ENCODE assay signal across 8 cellular contexts in genomic region chr19:44748426-44749254, GRCh38. TPM values are rescaled to one million over a fixed set of nuclear protein-coding genes. Genes with fewer than 3 reads are reported as not detected.
A peak's percentile ranks its signal among the peaks of the same experiment; 100 is the strongest.
DNase-seq lines count a peak whose midpoint lies in the region; ATAC-seq, FAIRE-seq and TF ChIP-seq lines count a peak whose summit lies in the region.

Gene BCL3 (plus strand): TSS chr19:44748708. CDS start chr19:44748791, 83 bp downstream.

- no peaks in the 10 kb centered on the region for H3K9me3 ChIP-seq in DND-41 (ENCODE audit: insufficient read depth, low read length, severe bottlenecking)
- no peaks in the 10 kb centered on the region for H3K9me3 ChIP-seq in Panc1 (ENCODE audit: control insufficient read depth, insufficient read depth, low read depth, low read length)
- H3K9me3 ChIP-seq in ovary: no peaks in the 10 kb centered on the region

- H3K4me1 ChIP-seq in DND-41 (ENCODE audit: insufficient read depth, low read length) (peaks cover 25% of the 10 kb centered on the region), Panc1 (ENCODE audit: control insufficient read depth, insufficient read depth, low read length) (peaks cover 38% of the 10 kb centered on the region), ovary (ENCODE audit: insufficient read depth) (peaks cover 19% of the 10 kb centered on the region)

- 1 to 2% (median 2%) methylated on average over 51 to 84 of the region's 88 CpGs for WGBS in ovary, 3 donors

- TF ChIP-seq CTCF in DND-41 (IDR thresholded peaks at IDR 0.05; ENCODE audit: borderline replicate concordance, extremely low read depth, low read length, poor library complexity, severe bottlenecking) (no peak), Panc1 (IDR thresholded peaks at IDR 0.05) (no peak), ovary (IDR thresholded peaks at IDR 0.05) (no peak)

- H3K27me3 ChIP-seq in DND-41 (ENCODE audit: insufficient read depth, low read length, poor library complexity) (peaks cover 19% of the 10 kb centered on the region), Panc1 (ENCODE audit: control insufficient read depth, insufficient read depth, low read length) (no peaks in the 10 kb centered on the region), ovary (no peaks in the 10 kb centered on the region)

- H2AFZ ChIP-seq in DND-41 (ENCODE audit: low read depth, low read length): no peak within 1 kb of the TSS

- peaks cover 16% of the 10 kb centered on the region for H4K20me1 ChIP-seq in DND-41 (ENCODE audit: insufficient read depth, low read length)

- CTCF ChIA-PET in Panc1 (lab: Charles Lee): interaction anchor here (1.2 kb wide), 1 partner anchor 59 kb away, joined by 4 read pairs; no protein-coding TSS in a partner anchor

- FAIRE-seq in H54 (lab: Jason Lieb, UNC): no peak
- FAIRE-seq in urothelium cell line (lab: Jason Lieb, UNC): peak; percentile 9

- in situ Hi-C loops in Panc1 (cut with HindIII; ENCODE audit: low pct_unique_long_range_greater_than_20kb, low sequenced_read_pairs): no loop called here

- H3K9ac ChIP-seq in DND-41 (ENCODE audit: low read depth, low read length): no peak within 1 kb of the TSS

- no peak for TF ChIP-seq EP300 in ovary (IDR thresholded peaks at IDR 0.05)

- H3K4me3 ChIP-seq in DND-41 (ENCODE audit: low read depth in 1 of 2, low read length in 2 of 2): no peak within 1 kb of the TSS
- peak within 1 kb of the TSS; percentile 68 to 72 for H3K4me3 ChIP-seq in Panc1 (ENCODE audit: low read depth in 2 of 2, low read length in 2 of 2)
- H3K4me3 ChIP-seq in ovary: peak within 1 kb of the TSS; percentile 64

- H3K36me3 ChIP-seq in DND-41 (ENCODE audit: insufficient read depth, low read length): no peaks in the 10 kb centered on the region
- H3K36me3 ChIP-seq in Panc1 (ENCODE audit: control insufficient read depth, insufficient read depth, low read length): no peaks in the 10 kb centered on the region; the same call in 1 of the 2 replicates
- no peaks in the 10 kb centered on the region for H3K36me3 ChIP-seq in ovary

- H3K27ac ChIP-seq in DND-41 (ENCODE audit: low read length) (no peak within 1 kb of the TSS), Panc1 (ENCODE audit: low read length) (peak within 1 kb of the TSS; percentile 89), ovary (peak within 1 kb of the TSS; percentile 82 to 85)

- DNase-seq in DND-41 (peak; percentile 8), H54 (ENCODE audit: insufficient read length, low spot score) (no peak), Panc1 (ENCODE audit: low read depth, low spot score) (no peak), glomerular endothelial cell (ENCODE audit: extremely low read depth, low read depth, low spot score) (no peak), ovary (peak; percentile 57 to 81 (median 74)), urothelium cell line (ENCODE audit: low spot score) (peak; percentile 64), RKO (ENCODE audit: low spot score) (no peak)
- peak; percentile 70 for DNase-seq in activated effector memory CD4-positive, alpha-beta T cell treated with Interleukin-2 at 50 U/mL for 16 hours

- no peak for ATAC-seq in DND-41 (ENCODE audit: insufficient read depth, low read depth)
- ATAC-seq in Panc1: peak; percentile 45

- POLR2A ChIA-PET in Panc1 (lab: Charles Lee): no interaction called here

- H3K79me2 ChIP-seq in DND-41 (ENCODE audit: insufficient read depth, low read length): no peaks in the 10 kb centered on the region

- peak; percentile 47; the same call in 1 of the 2 replicates for TF ChIP-seq POLR2A in H54 (IDR thresholded peaks at IDR 0.05; ENCODE audit: low read depth, low read length)
- peak; percentile 20 for TF ChIP-seq POLR2A in ovary (IDR thresholded peaks at IDR 0.05)

- BruUV-seq in Panc1 (replicated peaks; lab: Mats Ljungman, UMichigan): no TSS peak

- intact Hi-C loops in Panc1 (cut with micrococcal nuclease; ENCODE audit: unreplicated experiment): no loop called here
- intact Hi-C loops in ovary (cut with DNase I): no loop called here

- H3K4me2 ChIP-seq in DND-41 (ENCODE audit: insufficient read depth, low read length): peak within 1 kb of the TSS; percentile 52

RNA-seq across cellular contexts. Expression of gene BCL3, which starts in this region (rescaled TPM):
- total RNA-seq in Panc1 (2021; ENCODE audit: unreplicated experiment): 48.5 TPM
- polyA plus RNA-seq in Panc1 (2012; ENCODE audit: insufficient read length): 80.9 TPM
- 28.3 and 30.0 TPM in 2 replicates for total RNA-seq in glomerular endothelial cell
- total RNA-seq in ovary: 100 to 1,000 TPM in 2 of 7 donors, 10 to 100 TPM in 5; 17.8 to 141 (median 50.7) TPM
- polyA plus RNA-seq in ovary: 10 to 100 TPM in 1 of 2 donors, 1 to 10 TPM in 1; 3.2 to 43.4 TPM

Comparison
In these comparisons a context has a peak if more than half of its experiments do, and no peak if none do; other contexts are left out.
1. DNase-seq: peak in DND-41 (single experiment), activated effector memory CD4-positive, alpha-beta T cell treated with Interleukin-2 at 50 U/mL for 16 hours (single experiment), ovary (5 of 5) and urothelium cell line (single experiment); none in H54 (single experiment), Panc1 (single experiment), glomerular endothelial cell (single experiment) and RKO (single experiment).
2. H3K4me3 ChIP-seq: peak in Panc1 (2 of 2) and ovary (single experiment); none in DND-41 (0 of 2).